1 cellular context compared by ENCODE assay signal in genomic region chr16:57379579-57379978, GRCh38.
TF ChIP-seq lines count a peak whose summit lies in the region.

No MANE protein-coding gene starts in this region.

TF ChIP-seq in SK-N-SH, 30 proteins besides CTCF, POLR2A, EP300 and RAD21 (continued from another document):
- TF ChIP-seq USF2 (IDR thresholded peaks at IDR 0.05; ENCODE audit: borderline replicate concordance, low read depth, low read length) (no peak), PBX3 (IDR thresholded peaks at IDR 0.05) (no peak), NFIC (IDR thresholded peaks at IDR 0.05; ENCODE audit: borderline replicate concordance) (no peak), REST (IDR thresholded peaks at IDR 0.05; ENCODE audit: low read depth, low read length) (no peak), ZBTB33 (IDR thresholded peaks at IDR 0.05; ENCODE audit: borderline replicate concordance, low read depth) (no peak), MEF2A (IDR thresholded peaks at IDR 0.05; ENCODE audit: borderline replicate concordance, low read depth) (no peak), FOSL2 (IDR thresholded peaks at IDR 0.05; ENCODE audit: borderline replicate concordance, low read depth) (no peak), FOXM1 (IDR thresholded peaks at IDR 0.05; ENCODE audit: low read depth) (no peak), TAF1 (IDR thresholded peaks at IDR 0.05; ENCODE audit: borderline replicate concordance, low read depth, low read length) (no peak), POLR2AphosphoS5 (IDR thresholded peaks at IDR 0.05; ENCODE audit: low read depth, low read length) (no peak), FOXJ3 (CRISPR knock-in tag; IDR thresholded peaks at IDR 0.05) (peak; percentile 40; the same call in 1 of the 2 replicates), SIN3A (IDR thresholded peaks at IDR 0.05; ENCODE audit: borderline replicate concordance, low read depth, low read length) (no peak), CHD2 (IDR thresholded peaks at IDR 0.05; ENCODE audit: low read length, partially characterized antibody) (peak; percentile 30), TCF12 (IDR thresholded peaks at IDR 0.05) (no peak), RCOR1 (IDR thresholded peaks at IDR 0.05; ENCODE audit: low read length) (peak; percentile 51; the same call in 1 of the 2 replicates), TEAD4 (IDR thresholded peaks at IDR 0.05; ENCODE audit: borderline replicate concordance, insufficient read depth) (no peak), GATA2 (CRISPR knock-in tag; IDR thresholded peaks at IDR 0.05) (peak; percentile 27; the same call in 1 of the 2 replicates), RXRA (IDR thresholded peaks at IDR 0.05; ENCODE audit: borderline replicate concordance, low read depth) (no peak), JUND (IDR thresholded peaks at IDR 0.05) (no peak), YY1 (IDR thresholded peaks at IDR 0.05; ENCODE audit: low read depth) (no peak), USF1 (IDR thresholded peaks at IDR 0.05; ENCODE audit: borderline replicate concordance, low read depth) (no peak), IRF3 (IDR thresholded peaks at IDR 0.05; ENCODE audit: low read depth, low read length) (no peak), RFX5 (IDR thresholded peaks at IDR 0.05; ENCODE audit: low read length) (no peak), ELF1 (IDR thresholded peaks at IDR 0.05) (no peak), EZH2phosphoT487 (IDR thresholded peaks at IDR 0.05; ENCODE audit: borderline replicate concordance, low read depth) (no peak)
